Comparison of ENCODE assay signal across 20 cellular contexts in genomic region chr4:47972181-47972580, GRCh38. TPM values are rescaled to one million over a fixed set of nuclear protein-coding genes. Genes with fewer than 3 reads are reported as not detected.
DNase-seq lines count a peak whose midpoint lies in the region; ATAC-seq, FAIRE-seq and TF ChIP-seq lines count a peak whose summit lies in the region.
"Had no signal": no experiment of that assay in that cellular context is flagged by ENCODE, and none has a peak within 500 bp of the region (broad histone marks: within the 10 kb centered on the region; RNA-seq: fewer than 3 reads in every experiment).

No MANE protein-coding gene starts in this region.

- no peaks in the 10 kb centered on the region for H3K79me2 ChIP-seq in HepG2 (ENCODE audit: insufficient read depth, low read length)

- TF ChIP-seq RAD21 in HepG2 (CRISPR knock-in tag; IDR thresholded peaks at IDR 0.05) = no peak

- peak in 3 of 4 donors; percentile 42 to 69 (median 55) for ATAC-seq in right lobe of liver
- ATAC-seq in HepG2 = no peak
- ATAC-seq in HG02870 (IDR thresholded peaks at IDR 0.05; ENCODE audit: unreplicated experiment) = peak; percentile 95
- no peak for ATAC-seq in omental fat pad (ENCODE audit: low FRiP score)

- in situ Hi-C loops in HepG2 (cut with HindIII; ENCODE audit: extremely low pct_ligation_motif_present, low pct_unique_long_range_greater_than_20kb) = no loop called here

- H3K4me3 ChIP-seq in right lobe of liver (no peak overlapping the region), HepG2 (replicated peaks in 1 of 3; ENCODE audit: insufficient read depth in 1 of 3, low read depth in 2 of 3, low read length in 3 of 3) (no peak overlapping the region)
- H3K4me3 ChIP-seq: cardiac muscle cell had no signal

- CTCF ChIA-PET in HepG2 (lab: Yijun Ruan, JAX; ENCODE audit: low intra/inter-chr PET ratio, low total read pairs) = no interaction called here

- H3K9ac ChIP-seq in HepG2 (ENCODE audit: insufficient read depth, low read depth, low read length) = no peak overlapping the region

- BruUV-seq in HepG2 (replicated peaks; lab: Mats Ljungman, UMichigan) = no TSS peak

- no peak overlapping the region for H2AFZ ChIP-seq in HepG2 (ENCODE audit: low read length)

- H3K36me3 ChIP-seq in right lobe of liver (no peaks in the 10 kb centered on the region), HepG2 (replicated peaks in 1 of 2; ENCODE audit: control insufficient read depth in 1 of 2, insufficient read depth in 2 of 2, low read length in 2 of 2) (no peaks in the 10 kb centered on the region)
- H3K36me3 ChIP-seq: cardiac muscle cell had no signal

- 100% methylated on average over 1 of the region's 1 CpG for WGBS in right lobe of liver (ENCODE audit: insufficient coverage, low coverage, low lambda C conversion rate, missing lambda C conversion rate)
- WGBS in HepG2 (ENCODE audit: low lambda C conversion rate) = 43% methylated on average over 1 of the region's 1 CpG

- TF ChIP-seq POLR2A in right lobe of liver (IDR thresholded peaks at IDR 0.05) = no peak
- no peak for TF ChIP-seq POLR2A in HepG2 (IDR thresholded peaks at IDR 0.05; ENCODE audit: insufficient read depth in 1 of 2, low read depth in 2 of 2, low read length in 2 of 2)

- H3K4me1 ChIP-seq in right lobe of liver (no peaks in the 10 kb centered on the region), HepG2 (ENCODE audit: insufficient read depth, low read length) (no peaks in the 10 kb centered on the region)

- no peak for FAIRE-seq in HepG2 (lab: Jason Lieb, UNC)
- FAIRE-seq: A204.1, D721Med had no signal

- TF ChIP-seq EP300 in HepG2 (IDR thresholded peaks at IDR 0.05; ENCODE audit: low read depth in 2 of 2, low read length in 2 of 2) (no peak), HepG2 (CRISPR knock-in tag; IDR thresholded peaks at IDR 0.05; ENCODE audit: borderline replicate concordance) (no peak)

- TF ChIP-seq CTCF in right lobe of liver (IDR thresholded peaks at IDR 0.05) (no peak), HepG2 (CRISPR knock-in tag; IDR thresholded peaks at IDR 0.05) (no peak), omental fat pad (IDR thresholded peaks at IDR 0.05) (no peak)

- H3K27ac ChIP-seq in right lobe of liver (no peak overlapping the region), HepG2 (ENCODE audit: extremely low read length, insufficient read depth, low read length) (no peak overlapping the region)
- H3K27ac ChIP-seq: cardiac muscle cell, epithelial cell of prostate had no signal

- DNase-seq in right lobe of liver (no peak), HepG2 (ENCODE audit: low spot score) (no peak), MV-4-11 (lab: John Stamatoyannopoulos, UW) (peak; percentile 90), NCI-H82 treated with DMSO at 0.1 percent for 48 hours (lab: John Stamatoyannopoulos, UW; ENCODE audit: unreplicated experiment) (no peak), germinal center (ENCODE audit: low spot score) (no peak), omental fat pad (ENCODE audit: low spot score) (no peak)
- DNase-seq in activated effector memory CD4-positive, alpha-beta T cell treated with anti-CD3 and anti-CD28 coated beads, Interleukin-2, amount 50 U/mL, for 16 hours = no peak
- DNase-seq: activated CD4-positive, alpha-beta T cell treated with anti-CD3 and anti-CD28 coated beads, Interleukin-2, amount 50 U/mL, for 48 hours; activated naive CD4-positive, alpha-beta T cell treated with anti-CD3 and anti-CD28 coated beads for 36 hours; HCEC 1CT; midbrain; NCI-H2029; retina; T-helper 2 cell had no signal

- intact Hi-C loops in right lobe of liver (cut with DNase I) (no loop called here), HepG2 (cut with micrococcal nuclease; ENCODE audit: unreplicated experiment) (no loop called here)

- H3K27me3 ChIP-seq in right lobe of liver = no peaks in the 10 kb centered on the region
- H3K27me3 ChIP-seq in HepG2 (ENCODE audit: control insufficient read depth in 1 of 2, insufficient read depth in 2 of 2, low read length in 2 of 2) = no peaks in the 10 kb centered on the region
- H3K27me3 ChIP-seq: cardiac muscle cell had no signal

- POLR2A ChIA-PET in HepG2 (lab: Yijun Ruan, JAX) = no interaction called here

- no peaks in the 10 kb centered on the region for H3K9me3 ChIP-seq in right lobe of liver
- H3K9me3 ChIP-seq in HepG2 (ENCODE audit: low read length) = no peaks in the 10 kb centered on the region

- no peak overlapping the region for H3K4me2 ChIP-seq in HepG2 (ENCODE audit: low read depth, low read length)

- no peaks in the 10 kb centered on the region for H4K20me1 ChIP-seq in HepG2 (ENCODE audit: insufficient read depth, low read length)

RNA-seq across cellular contexts. Expression of gene CNGA1, which starts 44.3 kb away (rescaled TPM):
- total RNA-seq in right lobe of liver = 10 to 100 TPM in 4 of 6 experiments, 1 to 10 TPM in 2; 8.1 to 14.9 (median 11.1) TPM
- 0.22 TPM in 1 of 2 replicates, not detected in the other for total RNA-seq in HepG2 (2016; rRNA removed; fragmentation: Illumina TruSeq; extraction: Trizol)
- total RNA-seq in HepG2 (2016; cell fraction: cytosol; rRNA removed; fragmentation: Illumina TruSeq; extraction: Trizol; ENCODE audit: low read depth) = not detected in 2 replicates
- total RNA-seq in HepG2 (2016; cell fraction: insoluble cytoplasmic fraction; rRNA removed; fragmentation: Illumina TruSeq; extraction: Trizol) = 0.15 and 0.48 TPM in 2 replicates
- not detected in 2 replicates for total RNA-seq in HepG2 (2016; cell fraction: membrane; rRNA removed; fragmentation: Illumina TruSeq; extraction: Trizol)
- total RNA-seq in HepG2 (2016; cell fraction: nucleus; rRNA removed; fragmentation: Illumina TruSeq; extraction: Trizol) = not detected in 2 replicates
- 0.40 and 1.5 TPM in 2 replicates for polyA plus RNA-seq in HepG2 (2011; rRNA removed)
- 0.17 and 0.67 TPM in 2 replicates for polyA plus RNA-seq in HepG2 (2011; cell fraction: cytosol; rRNA removed)
- 0.58 and 0.59 TPM in 2 replicates for polyA plus RNA-seq in HepG2 (2011; cell fraction: nucleus; rRNA removed)
- 1.4 and 2.1 TPM in 2 replicates for polyA plus RNA-seq in HepG2 (2012)
- polyA plus RNA-seq in HepG2 (2016; cell fraction: cytosol; fragmentation: Illumina TruSeq; extraction: Trizol; ENCODE audit: low read depth) = not detected in 2 replicates
- polyA plus RNA-seq in HepG2 (2016; cell fraction: insoluble cytoplasmic fraction; fragmentation: Illumina TruSeq; extraction: Trizol; ENCODE audit: low read depth) = not detected in 2 replicates
- not detected in 2 replicates for polyA plus RNA-seq in HepG2 (2016; cell fraction: membrane; fragmentation: Illumina TruSeq; extraction: Trizol; ENCODE audit: low read depth)
- not detected in 2 replicates for polyA plus RNA-seq in HepG2 (2016; cell fraction: nucleus; fragmentation: Illumina TruSeq; extraction: Trizol; ENCODE audit: insufficient read depth, low read depth)
- 3.2 TPM in 1 of 2 replicates, not detected in the other for polyA minus RNA-seq in HepG2 (2011; rRNA and poly(A)+ RNA removed; ENCODE audit: low replicate concordance)
- 2.0 TPM in 1 of 2 replicates, not detected in the other for polyA minus RNA-seq in HepG2 (2011; cell fraction: cytosol; rRNA and poly(A)+ RNA removed)
- polyA minus RNA-seq in HepG2 (2011; cell fraction: nucleus; rRNA and poly(A)+ RNA removed) = 1.3 and 2.9 TPM in 2 replicates
- total RNA-seq in omental fat pad = 1 to 10 TPM in 3 of 4 donors, not detected in 1; 1.1 to 1.7 (median 1.4) TPM
- total RNA-seq: OCI-LY7 had no signal

RNA-seq across cellular contexts. Expression of gene NIPAL1, which starts 44.4 kb away (rescaled TPM):
- 10 to 100 TPM in 2 of 6 experiments, 1 to 10 TPM in 4; 4.8 to 11.9 (median 7.6) TPM for total RNA-seq in right lobe of liver
- 1.4 and 1.6 TPM in 2 replicates for total RNA-seq in HepG2 (2016; rRNA removed; fragmentation: Illumina TruSeq; extraction: Trizol)
- total RNA-seq in HepG2 (2016; cell fraction: cytosol; rRNA removed; fragmentation: Illumina TruSeq; extraction: Trizol; ENCODE audit: low read depth) = 0.40 and 0.53 TPM in 2 replicates
- 1.4 and 1.5 TPM in 2 replicates for total RNA-seq in HepG2 (2016; cell fraction: insoluble cytoplasmic fraction; rRNA removed; fragmentation: Illumina TruSeq; extraction: Trizol)
- 0.76 and 0.96 TPM in 2 replicates for total RNA-seq in HepG2 (2016; cell fraction: membrane; rRNA removed; fragmentation: Illumina TruSeq; extraction: Trizol)
- total RNA-seq in HepG2 (2016; cell fraction: nucleus; rRNA removed; fragmentation: Illumina TruSeq; extraction: Trizol) = 2.5 TPM in 2 replicates
- polyA plus RNA-seq in HepG2 (2011; rRNA removed) = 2.8 and 3.4 TPM in 2 replicates
- 1.3 and 2.6 TPM in 2 replicates for polyA plus RNA-seq in HepG2 (2011; cell fraction: cytosol; rRNA removed)
- polyA plus RNA-seq in HepG2 (2011; cell fraction: nucleus; rRNA removed) = 1.00 and 1.7 TPM in 2 replicates
- polyA plus RNA-seq in HepG2 (2012) = 4.2 and 4.9 TPM in 2 replicates
- 0.06 and 0.17 TPM in 2 replicates for polyA plus RNA-seq in HepG2 (2016; cell fraction: cytosol; fragmentation: Illumina TruSeq; extraction: Trizol; ENCODE audit: low read depth)
- 0.99 and 1.5 TPM in 2 replicates for polyA plus RNA-seq in HepG2 (2016; cell fraction: insoluble cytoplasmic fraction; fragmentation: Illumina TruSeq; extraction: Trizol; ENCODE audit: low read depth)
- polyA plus RNA-seq in HepG2 (2016; cell fraction: membrane; fragmentation: Illumina TruSeq; extraction: Trizol; ENCODE audit: low read depth) = 0.37 and 0.52 TPM in 2 replicates
- polyA plus RNA-seq in HepG2 (2016; cell fraction: nucleus; fragmentation: Illumina TruSeq; extraction: Trizol; ENCODE audit: insufficient read depth, low read depth) = 1.5 and 2.3 TPM in 2 replicates
- polyA minus RNA-seq in HepG2 (2011; rRNA and poly(A)+ RNA removed; ENCODE audit: low replicate concordance) = 1.9 and 3.2 TPM in 2 replicates
- 1.2 and 2.7 TPM in 2 replicates for polyA minus RNA-seq in HepG2 (2011; cell fraction: cytosol; rRNA and poly(A)+ RNA removed)
- 2.5 and 5.0 TPM in 2 replicates for polyA minus RNA-seq in HepG2 (2011; cell fraction: nucleus; rRNA and poly(A)+ RNA removed)
- total RNA-seq in omental fat pad = 1 to 10 TPM in 2 of 4 donors, under 1 TPM in 1, not detected in 1; 0.50 to 6.5 (median 1.1) TPM

RNA-seq across cellular contexts. Expression of gene NFXL1, which starts 57.8 kb away (rescaled TPM):
- total RNA-seq in right lobe of liver = 10 to 100 TPM in 2 of 6 experiments, 1 to 10 TPM in 4; 4.9 to 11.0 (median 7.9) TPM
- total RNA-seq in HepG2 (2016; rRNA removed; fragmentation: Illumina TruSeq; extraction: Trizol) = 18.6 and 22.6 TPM in 2 replicates
- 10.5 and 12.7 TPM in 2 replicates for total RNA-seq in HepG2 (2016; cell fraction: cytosol; rRNA removed; fragmentation: Illumina TruSeq; extraction: Trizol; ENCODE audit: low read depth)
- 21.5 and 21.9 TPM in 2 replicates for total RNA-seq in HepG2 (2016; cell fraction: insoluble cytoplasmic fraction; rRNA removed; fragmentation: Illumina TruSeq; extraction: Trizol)
- total RNA-seq in HepG2 (2016; cell fraction: membrane; rRNA removed; fragmentation: Illumina TruSeq; extraction: Trizol) = 11.1 and 13.0 TPM in 2 replicates
- 38.2 and 38.6 TPM in 2 replicates for total RNA-seq in HepG2 (2016; cell fraction: nucleus; rRNA removed; fragmentation: Illumina TruSeq; extraction: Trizol)
- 11.5 and 12.0 TPM in 2 replicates for polyA plus RNA-seq in HepG2 (2011; rRNA removed)
- polyA plus RNA-seq in HepG2 (2011; cell fraction: cytosol; rRNA removed) = 5.5 and 7.4 TPM in 2 replicates
- polyA plus RNA-seq in HepG2 (2011; cell fraction: nucleus; rRNA removed) = 22.5 and 23.4 TPM in 2 replicates
- polyA plus RNA-seq in HepG2 (2012) = 8.7 and 9.1 TPM in 2 replicates
- polyA plus RNA-seq in HepG2 (2016; cell fraction: cytosol; fragmentation: Illumina TruSeq; extraction: Trizol; ENCODE audit: low read depth) = 1.2 and 1.5 TPM in 2 replicates
- polyA plus RNA-seq in HepG2 (2016; cell fraction: insoluble cytoplasmic fraction; fragmentation: Illumina TruSeq; extraction: Trizol; ENCODE audit: low read depth) = 17.3 and 18.1 TPM in 2 replicates
- 2.8 and 2.9 TPM in 2 replicates for polyA plus RNA-seq in HepG2 (2016; cell fraction: membrane; fragmentation: Illumina TruSeq; extraction: Trizol; ENCODE audit: low read depth)
- polyA plus RNA-seq in HepG2 (2016; cell fraction: nucleus; fragmentation: Illumina TruSeq; extraction: Trizol; ENCODE audit: insufficient read depth, low read depth) = 34.3 and 36.7 TPM in 2 replicates
- 23.7 and 24.6 TPM in 2 replicates for polyA minus RNA-seq in HepG2 (2011; rRNA and poly(A)+ RNA removed; ENCODE audit: low replicate concordance)
- polyA minus RNA-seq in HepG2 (2011; cell fraction: cytosol; rRNA and poly(A)+ RNA removed) = 14.9 and 17.5 TPM in 2 replicates
- polyA minus RNA-seq in HepG2 (2011; cell fraction: nucleus; rRNA and poly(A)+ RNA removed) = 87.3 and 107 TPM in 2 replicates
- total RNA-seq in omental fat pad = 10 to 100 TPM in 2 of 4 donors, 1 to 10 TPM in 2; 6.3 to 14.0 (median 8.6) TPM

Comparison
In these comparisons a context has a peak if more than half of its experiments do, and no peak if none do; other contexts are left out.
1. ATAC-seq: peak in right lobe of liver (3 of 4) and HG02870 (single experiment); none in HepG2 (single experiment) and omental fat pad (single experiment).